ENCODE assay signal across 8 cellular contexts in genomic region chr16:77807-78443, GRCh38. TPM values are rescaled to one million over a fixed set of nuclear protein-coding genes. Genes with fewer than 3 reads are reported as not detected.
A peak's percentile ranks its signal among the peaks of the same experiment; 100 is the strongest.
DNase-seq lines count a peak whose midpoint lies in the region; ATAC-seq and TF ChIP-seq lines count a peak whose summit lies in the region.

A gene with protein sequence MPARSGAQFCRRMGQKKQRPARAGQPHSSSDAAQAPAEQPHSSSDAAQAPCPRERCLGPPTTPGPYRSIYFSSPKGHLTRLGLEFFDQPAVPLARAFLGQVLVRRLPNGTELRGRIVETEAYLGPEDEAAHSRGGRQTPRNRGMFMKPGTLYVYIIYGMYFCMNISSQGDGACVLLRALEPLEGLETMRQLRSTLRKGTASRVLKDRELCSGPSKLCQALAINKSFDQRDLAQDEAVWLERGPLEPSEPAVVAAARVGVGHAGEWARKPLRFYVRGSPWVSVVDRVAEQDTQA (plus strand): TSS chr16:78225. CDS start chr16:78310, 85 bp downstream.

- peak; percentile 54 for ATAC-seq in HG02973 (IDR thresholded peaks at IDR 0.05; ENCODE audit: unreplicated experiment)

- peak within 1 kb of the TSS; percentile 78 to 99 for H3K9ac ChIP-seq in colonic mucosa (ENCODE audit: low read depth in 2 of 2, low read length in 2 of 2)

- H3K27me3 ChIP-seq in colonic mucosa = no peaks in the 10 kb centered on the region

- H3K9me3 ChIP-seq in colonic mucosa = no peaks in the 10 kb centered on the region

- intact Hi-C loops in colonic mucosa (cut with DNase I) = no loop called here

- peak within 1 kb of the TSS; percentile 96 for H3K27ac ChIP-seq in colonic mucosa

- H3K4me3 ChIP-seq in colonic mucosa = peak within 1 kb of the TSS; percentile 95

- H3K36me3 ChIP-seq in colonic mucosa = no peaks in the 10 kb centered on the region

- DNase-seq in NCI-H2081 (lab: John Stamatoyannopoulos, UW) (peak; percentile 75 to 77), NCI-H2081 treated with DMSO at 0.1 percent for 48 hours (lab: John Stamatoyannopoulos, UW) (no peak), NCI-H345 (lab: John Stamatoyannopoulos, UW) (peak; percentile 78), colonic mucosa (peak; percentile 90), left kidney (ENCODE audit: low read depth, low spot score) (peak; percentile 92)
- peak; percentile 85 for DNase-seq in activated CD4-positive, alpha-beta T cell treated with anti-CD3 and anti-CD28 coated beads for 48 hours
- DNase-seq in stimulated activated CD4-positive, alpha-beta T cell treated with anti-CD3 and anti-CD28 coated beads, Interleukin-2, amount 100 ng/mL, for 24 hours = peak; percentile 86 to 88

- TF ChIP-seq CTCF in colonic mucosa (IDR thresholded peaks at IDR 0.05) = no peak

- H3K4me1 ChIP-seq in colonic mucosa = peaks cover 18% of the 10 kb centered on the region

RNA-seq across cellular contexts. Expression of the gene that starts here (rescaled TPM):
- total RNA-seq in colonic mucosa = 10 to 100 TPM; 39.3 to 42.1 TPM
